ENCODE assay signal across 1 cellular context in genomic region chr14:92794547-92794941, GRCh38.
A peak's percentile ranks its signal among the peaks of the same experiment; 100 is the strongest.
TF ChIP-seq lines count a peak whose summit lies in the region.

No MANE protein-coding gene starts in this region.

TF ChIP-seq in HepG2, 621 proteins besides CTCF, POLR2A, EP300 and RAD21 (continued from another document):
- TF ChIP-seq, protein P1, sequence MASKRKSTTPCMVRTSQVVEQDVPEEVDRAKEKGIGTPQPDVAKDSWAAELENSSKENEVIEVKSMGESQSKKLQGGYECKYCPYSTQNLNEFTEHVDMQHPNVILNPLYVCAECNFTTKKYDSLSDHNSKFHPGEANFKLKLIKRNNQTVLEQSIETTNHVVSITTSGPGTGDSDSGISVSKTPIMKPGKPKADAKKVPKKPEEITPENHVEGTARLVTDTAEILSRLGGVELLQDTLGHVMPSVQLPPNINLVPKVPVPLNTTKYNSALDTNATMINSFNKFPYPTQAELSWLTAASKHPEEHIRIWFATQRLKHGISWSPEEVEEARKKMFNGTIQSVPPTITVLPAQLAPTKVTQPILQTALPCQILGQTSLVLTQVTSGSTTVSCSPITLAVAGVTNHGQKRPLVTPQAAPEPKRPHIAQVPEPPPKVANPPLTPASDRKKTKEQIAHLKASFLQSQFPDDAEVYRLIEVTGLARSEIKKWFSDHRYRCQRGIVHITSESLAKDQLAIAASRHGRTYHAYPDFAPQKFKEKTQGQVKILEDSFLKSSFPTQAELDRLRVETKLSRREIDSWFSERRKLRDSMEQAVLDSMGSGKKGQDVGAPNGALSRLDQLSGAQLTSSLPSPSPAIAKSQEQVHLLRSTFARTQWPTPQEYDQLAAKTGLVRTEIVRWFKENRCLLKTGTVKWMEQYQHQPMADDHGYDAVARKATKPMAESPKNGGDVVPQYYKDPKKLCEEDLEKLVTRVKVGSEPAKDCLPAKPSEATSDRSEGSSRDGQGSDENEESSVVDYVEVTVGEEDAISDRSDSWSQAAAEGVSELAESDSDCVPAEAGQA (IDR thresholded peaks at IDR 0.05; ENCODE audit: low read depth), result no peak
- TF ChIP-seq, protein P1 (CRISPR knock-in tag; IDR thresholded peaks at IDR 0.05; ENCODE audit: borderline replicate concordance), result 0 out of 2 replicates have a peak, but pooled peaks have one; percentile 13
- TF ChIP-seq, protein P2, sequence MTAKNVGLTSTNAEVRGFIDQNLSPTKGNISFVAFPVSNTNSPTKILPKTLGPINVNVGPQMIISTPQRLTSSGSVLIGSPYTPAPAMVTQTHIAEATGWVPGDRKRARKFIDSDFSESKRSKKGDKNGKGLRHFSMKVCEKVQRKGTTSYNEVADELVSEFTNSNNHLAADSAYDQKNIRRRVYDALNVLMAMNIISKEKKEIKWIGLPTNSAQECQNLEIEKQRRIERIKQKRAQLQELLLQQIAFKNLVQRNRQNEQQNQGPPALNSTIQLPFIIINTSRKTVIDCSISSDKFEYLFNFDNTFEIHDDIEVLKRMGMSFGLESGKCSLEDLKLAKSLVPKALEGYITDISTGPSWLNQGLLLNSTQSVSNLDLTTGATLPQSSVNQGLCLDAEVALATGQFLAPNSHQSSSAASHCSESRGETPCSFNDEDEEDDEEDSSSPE (CRISPR knock-in tag; IDR thresholded peaks at IDR 0.05), result no peak
- 0 out of 2 replicates have a peak, but pooled peaks have one; percentile 53 for TF ChIP-seq ZNF703 (CRISPR knock-in tag; IDR thresholded peaks at IDR 0.05; ENCODE audit: borderline replicate concordance)
- no peak for TF ChIP-seq PHB2 (IDR thresholded peaks at IDR 0.05; ENCODE audit: partially characterized antibody)
- TF ChIP-seq ZNF570 (CRISPR knock-in tag; IDR thresholded peaks at IDR 0.05; ENCODE audit: borderline replicate concordance), result no peak
- TF ChIP-seq IRF2 (CRISPR knock-in tag; IDR thresholded peaks at IDR 0.05), result no peak
- no peak for TF ChIP-seq MED13 (CRISPR knock-in tag; IDR thresholded peaks at IDR 0.05)
- TF ChIP-seq ZSCAN30 (CRISPR knock-in tag; IDR thresholded peaks at IDR 0.05), result no peak
- peak; percentile 71; the same call in 1 of the 2 replicates for TF ChIP-seq ZBTB8A (CRISPR knock-in tag; IDR thresholded peaks at IDR 0.05; ENCODE audit: borderline replicate concordance, low read depth)
- TF ChIP-seq, protein P3, sequence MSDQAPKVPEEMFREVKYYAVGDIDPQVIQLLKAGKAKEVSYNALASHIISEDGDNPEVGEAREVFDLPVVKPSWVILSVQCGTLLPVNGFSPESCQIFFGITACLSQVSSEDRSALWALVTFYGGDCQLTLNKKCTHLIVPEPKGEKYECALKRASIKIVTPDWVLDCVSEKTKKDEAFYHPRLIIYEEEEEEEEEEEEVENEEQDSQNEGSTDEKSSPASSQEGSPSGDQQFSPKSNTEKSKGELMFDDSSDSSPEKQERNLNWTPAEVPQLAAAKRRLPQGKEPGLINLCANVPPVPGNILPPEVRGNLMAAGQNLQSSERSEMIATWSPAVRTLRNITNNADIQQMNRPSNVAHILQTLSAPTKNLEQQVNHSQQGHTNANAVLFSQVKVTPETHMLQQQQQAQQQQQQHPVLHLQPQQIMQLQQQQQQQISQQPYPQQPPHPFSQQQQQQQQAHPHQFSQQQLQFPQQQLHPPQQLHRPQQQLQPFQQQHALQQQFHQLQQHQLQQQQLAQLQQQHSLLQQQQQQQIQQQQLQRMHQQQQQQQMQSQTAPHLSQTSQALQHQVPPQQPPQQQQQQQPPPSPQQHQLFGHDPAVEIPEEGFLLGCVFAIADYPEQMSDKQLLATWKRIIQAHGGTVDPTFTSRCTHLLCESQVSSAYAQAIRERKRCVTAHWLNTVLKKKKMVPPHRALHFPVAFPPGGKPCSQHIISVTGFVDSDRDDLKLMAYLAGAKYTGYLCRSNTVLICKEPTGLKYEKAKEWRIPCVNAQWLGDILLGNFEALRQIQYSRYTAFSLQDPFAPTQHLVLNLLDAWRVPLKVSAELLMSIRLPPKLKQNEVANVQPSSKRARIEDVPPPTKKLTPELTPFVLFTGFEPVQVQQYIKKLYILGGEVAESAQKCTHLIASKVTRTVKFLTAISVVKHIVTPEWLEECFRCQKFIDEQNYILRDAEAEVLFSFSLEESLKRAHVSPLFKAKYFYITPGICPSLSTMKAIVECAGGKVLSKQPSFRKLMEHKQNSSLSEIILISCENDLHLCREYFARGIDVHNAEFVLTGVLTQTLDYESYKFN (CRISPR knock-in tag; conservative IDR thresholded peaks at IDR 0.05), result no peak
- no peak for TF ChIP-seq NFE2L2 (IDR thresholded peaks at IDR 0.05; ENCODE audit: low read length)
- TF ChIP-seq ZNF331 (CRISPR knock-in tag; IDR thresholded peaks at IDR 0.05), result no peak
- TF ChIP-seq MBD4 (IDR thresholded peaks at IDR 0.05; ENCODE audit: borderline replicate concordance, low read length), result no peak
